In genomic region chr4:182925298-182925738, GRCh38 we compare ENCODE assay signal across 1 cellular context.
TF ChIP-seq lines count a peak whose summit lies in the region.

No MANE protein-coding gene starts in this region.

TF ChIP-seq in SK-N-SH, 30 proteins besides CTCF, POLR2A, EP300 and RAD21 (continued from another document):
- TF ChIP-seq, protein P1, sequence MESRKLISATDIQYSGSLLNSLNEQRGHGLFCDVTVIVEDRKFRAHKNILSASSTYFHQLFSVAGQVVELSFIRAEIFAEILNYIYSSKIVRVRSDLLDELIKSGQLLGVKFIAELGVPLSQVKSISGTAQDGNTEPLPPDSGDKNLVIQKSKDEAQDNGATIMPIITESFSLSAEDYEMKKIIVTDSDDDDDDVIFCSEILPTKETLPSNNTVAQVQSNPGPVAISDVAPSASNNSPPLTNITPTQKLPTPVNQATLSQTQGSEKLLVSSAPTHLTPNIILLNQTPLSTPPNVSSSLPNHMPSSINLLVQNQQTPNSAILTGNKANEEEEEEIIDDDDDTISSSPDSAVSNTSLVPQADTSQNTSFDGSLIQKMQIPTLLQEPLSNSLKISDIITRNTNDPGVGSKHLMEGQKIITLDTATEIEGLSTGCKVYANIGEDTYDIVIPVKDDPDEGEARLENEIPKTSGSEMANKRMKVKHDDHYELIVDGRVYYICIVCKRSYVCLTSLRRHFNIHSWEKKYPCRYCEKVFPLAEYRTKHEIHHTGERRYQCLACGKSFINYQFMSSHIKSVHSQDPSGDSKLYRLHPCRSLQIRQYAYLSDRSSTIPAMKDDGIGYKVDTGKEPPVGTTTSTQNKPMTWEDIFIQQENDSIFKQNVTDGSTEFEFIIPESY (IDR thresholded peaks at IDR 0.05; ENCODE audit: borderline replicate concordance, low read depth) = no peak
- TF ChIP-seq, protein P2, sequence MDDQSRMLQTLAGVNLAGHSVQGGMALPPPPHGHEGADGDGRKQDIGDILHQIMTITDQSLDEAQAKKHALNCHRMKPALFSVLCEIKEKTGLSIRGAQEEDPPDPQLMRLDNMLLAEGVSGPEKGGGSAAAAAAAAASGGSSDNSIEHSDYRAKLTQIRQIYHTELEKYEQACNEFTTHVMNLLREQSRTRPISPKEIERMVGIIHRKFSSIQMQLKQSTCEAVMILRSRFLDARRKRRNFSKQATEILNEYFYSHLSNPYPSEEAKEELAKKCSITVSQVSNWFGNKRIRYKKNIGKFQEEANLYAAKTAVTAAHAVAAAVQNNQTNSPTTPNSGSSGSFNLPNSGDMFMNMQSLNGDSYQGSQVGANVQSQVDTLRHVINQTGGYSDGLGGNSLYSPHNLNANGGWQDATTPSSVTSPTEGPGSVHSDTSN (IDR thresholded peaks at IDR 0.05) = peak; percentile 24; the same call in 1 of the 2 replicates
- TF ChIP-seq RFX5 (IDR thresholded peaks at IDR 0.05; ENCODE audit: low read length) (no peak), NRF1 (IDR thresholded peaks at IDR 0.05; ENCODE audit: low read depth, low read length) (no peak), MXI1 (IDR thresholded peaks at IDR 0.05; ENCODE audit: low read depth, low read length) (no peak), POLR2AphosphoS5 (IDR thresholded peaks at IDR 0.05; ENCODE audit: low read depth, low read length) (no peak), REST (IDR thresholded peaks at IDR 0.05; ENCODE audit: low read depth, low read length) (no peak), JUND (IDR thresholded peaks at IDR 0.05) (no peak), IRF3 (IDR thresholded peaks at IDR 0.05; ENCODE audit: low read depth, low read length) (no peak), SMC3 (IDR thresholded peaks at IDR 0.05; ENCODE audit: low read depth, low read length) (peak; percentile 79), ELF1 (IDR thresholded peaks at IDR 0.05) (no peak), RCOR1 (IDR thresholded peaks at IDR 0.05; ENCODE audit: low read length) (0 out of 2 replicates have a peak, but pooled peaks have one; percentile 29), GATA2 (CRISPR knock-in tag; IDR thresholded peaks at IDR 0.05) (no peak), NFIC (IDR thresholded peaks at IDR 0.05; ENCODE audit: borderline replicate concordance) (no peak), SIN3A (IDR thresholded peaks at IDR 0.05; ENCODE audit: borderline replicate concordance, low read depth, low read length) (no peak), CHD2 (IDR thresholded peaks at IDR 0.05; ENCODE audit: low read length, partially characterized antibody) (peak; percentile 15), FOXM1 (IDR thresholded peaks at IDR 0.05; ENCODE audit: low read depth) (no peak), EZH2phosphoT487 (IDR thresholded peaks at IDR 0.05; ENCODE audit: borderline replicate concordance, low read depth) (no peak), GABPA (IDR thresholded peaks at IDR 0.05; ENCODE audit: low read depth) (no peak), FOSL2 (IDR thresholded peaks at IDR 0.05; ENCODE audit: borderline replicate concordance, low read depth) (no peak), MEF2A (IDR thresholded peaks at IDR 0.05; ENCODE audit: borderline replicate concordance, low read depth) (no peak)
- TF ChIP-seq, protein P3, sequence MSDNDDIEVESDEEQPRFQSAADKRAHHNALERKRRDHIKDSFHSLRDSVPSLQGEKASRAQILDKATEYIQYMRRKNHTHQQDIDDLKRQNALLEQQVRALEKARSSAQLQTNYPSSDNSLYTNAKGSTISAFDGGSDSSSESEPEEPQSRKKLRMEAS (IDR thresholded peaks at IDR 0.05; ENCODE audit: low read depth) = no peak
- TF ChIP-seq, protein P4, sequence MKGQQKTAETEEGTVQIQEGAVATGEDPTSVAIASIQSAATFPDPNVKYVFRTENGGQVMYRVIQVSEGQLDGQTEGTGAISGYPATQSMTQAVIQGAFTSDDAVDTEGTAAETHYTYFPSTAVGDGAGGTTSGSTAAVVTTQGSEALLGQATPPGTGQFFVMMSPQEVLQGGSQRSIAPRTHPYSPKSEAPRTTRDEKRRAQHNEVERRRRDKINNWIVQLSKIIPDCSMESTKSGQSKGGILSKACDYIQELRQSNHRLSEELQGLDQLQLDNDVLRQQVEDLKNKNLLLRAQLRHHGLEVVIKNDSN (IDR thresholded peaks at IDR 0.05; ENCODE audit: borderline replicate concordance, low read depth) = no peak
